Comparison of ENCODE assay signal across 19 cellular contexts in genomic region chrX:139202742-139203410, GRCh38.
DNase-seq lines count a peak whose midpoint lies in the region; ATAC-seq, FAIRE-seq and TF ChIP-seq lines count a peak whose summit lies in the region.
"Had no signal": no experiment of that assay in that cellular context is flagged by ENCODE, and none has a peak within 500 bp of the region (broad histone marks: within the 10 kb centered on the region; RNA-seq: fewer than 3 reads in every experiment).

No MANE protein-coding gene starts in this region.

- H3K27me3 Mint-ChIP-seq in astrocyte (ENCODE audit: low read depth, unreplicated experiment) = peaks cover 7% of the 10 kb centered on the region
- H3K27me3 Mint-ChIP-seq in activated CD8-positive, alpha-beta T cell treated with anti-CD3 and anti-CD28 coated beads for 36 hours = peaks cover 35% of the 10 kb centered on the region

- TF ChIP-seq CTCF in astrocyte (IDR thresholded peaks at IDR 0.05; ENCODE audit: insufficient read depth, low read depth, low read length) = no peak
- TF ChIP-seq CTCF in activated CD8-positive, alpha-beta T cell treated with anti-CD3 and anti-CD28 coated beads for 36 hours (IDR thresholded peaks at IDR 0.05) = no peak

- no peak for ATAC-seq in activated CD8-positive, alpha-beta T cell treated with anti-CD3 and anti-CD28 coated beads for 36 hours
- no peak for ATAC-seq in HG03378 (IDR thresholded peaks at IDR 0.05; ENCODE audit: unreplicated experiment)

- peak overlapping the region; percentile 60 for H3K4me2 ChIP-seq in astrocyte (ENCODE audit: low read length)

- no peaks in the 10 kb centered on the region for H3K36me3 Mint-ChIP-seq in astrocyte (ENCODE audit: low read depth, unreplicated experiment)
- H3K36me3 Mint-ChIP-seq in activated CD8-positive, alpha-beta T cell treated with anti-CD3 and anti-CD28 coated beads for 36 hours (ENCODE audit: low read depth) = no peaks in the 10 kb centered on the region

- H3K4me1 Mint-ChIP-seq in astrocyte (ENCODE audit: low read depth, unreplicated experiment) = no peaks in the 10 kb centered on the region
- H3K4me1 Mint-ChIP-seq in activated CD8-positive, alpha-beta T cell treated with anti-CD3 and anti-CD28 coated beads for 36 hours (ENCODE audit: low read depth) = no peaks in the 10 kb centered on the region

- POLR2A ChIA-PET in activated CD8-positive, alpha-beta T cell treated with anti-CD3 and anti-CD28 coated beads for 36 hours (lab: Charles Lee) = no interaction called here

- H3K4me3 ChIP-seq in astrocyte (ENCODE audit: insufficient read depth, low read depth, low read length) (peak overlapping the region; percentile 17), iPS-15b (ENCODE audit: low read depth, low read length) (peak overlapping the region; percentile 72), SJCRH30 (no peak overlapping the region)
- H3K4me3 ChIP-seq: lung, MG63 had no signal

- FAIRE-seq in astrocyte (lab: Jason Lieb, UNC) = no peak
- FAIRE-seq: bronchial epithelial cell, endothelial cell of umbilical vein, TTC549 had no signal

- DNase-seq in DMS53 treated with DMSO at 0.1 percent for 48 hours (lab: John Stamatoyannopoulos, UW; ENCODE audit: unreplicated experiment) (peak; percentile 15), astrocyte (ENCODE audit: low read depth) (no peak), retina (peak; percentile 74), SJCRH30 (no peak), NCI-H526 (lab: John Stamatoyannopoulos, UW) (no peak)
- DNase-seq in activated CD8-positive, alpha-beta T cell treated with anti-CD3 and anti-CD28 coated beads for 36 hours = no peak
- DNase-seq: activated naive CD4-positive, alpha-beta T cell; MG63; NCI-H2107; stimulated activated CD4-positive, alpha-beta T cell treated with anti-CD3 and anti-CD28 coated beads, Interleukin-1b, Interleukin-23, amount 100 ng/mL, for 48 hours had no signal

- no peaks in the 10 kb centered on the region for H3K79me2 ChIP-seq in astrocyte (ENCODE audit: insufficient read depth, low read length)

- H3K9ac ChIP-seq in astrocyte (ENCODE audit: low read length) (no peak overlapping the region), iPS-15b (ENCODE audit: low read depth, low read length) (no peak overlapping the region)

- no peaks in the 10 kb centered on the region for H3K9me3 Mint-ChIP-seq in astrocyte (ENCODE audit: unreplicated experiment)
- no peaks in the 10 kb centered on the region for H3K9me3 Mint-ChIP-seq in activated CD8-positive, alpha-beta T cell treated with anti-CD3 and anti-CD28 coated beads for 36 hours

- no peak overlapping the region for H3K27ac Mint-ChIP-seq in astrocyte (ENCODE audit: unreplicated experiment)
- no peak overlapping the region for H3K27ac Mint-ChIP-seq in activated CD8-positive, alpha-beta T cell treated with anti-CD3 and anti-CD28 coated beads for 36 hours

- CTCF ChIA-PET in activated CD8-positive, alpha-beta T cell treated with anti-CD3 and anti-CD28 coated beads for 36 hours (lab: Charles Lee) = no interaction called here

- H3K36me3 ChIP-seq in astrocyte (ENCODE audit: insufficient read depth, low read length) = no peaks in the 10 kb centered on the region
- H3K36me3 ChIP-seq in iPS-15b (ENCODE audit: control insufficient read depth, insufficient read depth, low read length) = no peaks in the 10 kb centered on the region
- no peaks in the 10 kb centered on the region for H3K36me3 ChIP-seq in SJCRH30
- H3K36me3 ChIP-seq: BLaER1 treated with 17β-estradiol and CSF1 and Interleukin-3, amounts not matched to agents 10 nM and 100 nM; heart left ventricle; MG63; ovary had no signal

- intact Hi-C loops in activated CD8-positive, alpha-beta T cell treated with anti-CD3 and anti-CD28 coated beads for 36 hours (cut with micrococcal nuclease) = no loop called here

- no peaks in the 10 kb centered on the region for H4K20me1 ChIP-seq in astrocyte (ENCODE audit: insufficient read depth, low read length)

- no peak overlapping the region for H3K4me3 Mint-ChIP-seq in astrocyte (ENCODE audit: unreplicated experiment)
- no peak overlapping the region for H3K4me3 Mint-ChIP-seq in activated CD8-positive, alpha-beta T cell treated with anti-CD3 and anti-CD28 coated beads for 36 hours

- H3K27ac ChIP-seq in astrocyte (ENCODE audit: low read depth, low read length) (no peak overlapping the region), SJCRH30 (no peak overlapping the region)
- H3K27ac ChIP-seq: heart left ventricle, ovary had no signal

- peaks cover 6% of the 10 kb centered on the region for H3K27me3 ChIP-seq in astrocyte (ENCODE audit: insufficient read depth, low read length)
- peaks cover 79% of the 10 kb centered on the region for H3K27me3 ChIP-seq in iPS-15b (ENCODE audit: control insufficient read depth, insufficient read depth, low read length)
- no peaks in the 10 kb centered on the region for H3K27me3 ChIP-seq in SJCRH30
- H3K27me3 ChIP-seq: MG63, ovary had no signal

- no peak overlapping the region for H2AFZ ChIP-seq in astrocyte (ENCODE audit: low read depth, low read length)

- H3K4me1 ChIP-seq in astrocyte (ENCODE audit: insufficient read depth, low read length) = peaks cover 10% of the 10 kb centered on the region
- peaks cover 9% of the 10 kb centered on the region for H3K4me1 ChIP-seq in iPS-15b (ENCODE audit: control insufficient read depth, insufficient read depth, low read length)
- peaks cover 8% of the 10 kb centered on the region; the same call in 1 of the 2 replicates for H3K4me1 ChIP-seq in SJCRH30
- H3K4me1 ChIP-seq: BLaER1 treated with 17β-estradiol and CSF1 and Interleukin-3, amounts not matched to agents 10 nM and 100 nM had no signal

- no peaks in the 10 kb centered on the region for H3K9me3 ChIP-seq in astrocyte (ENCODE audit: insufficient read depth, low read depth, low read length)
- H3K9me3 ChIP-seq in iPS-15b (ENCODE audit: control insufficient read depth, insufficient read depth, low read length) = no peaks in the 10 kb centered on the region
- no peaks in the 10 kb centered on the region for H3K9me3 ChIP-seq in SJCRH30 (replicated peaks)
- H3K9me3 ChIP-seq: MG63, ovary had no signal

Comparison
In these comparisons a context has a peak if more than half of its experiments do, and no peak if none do; other contexts are left out.
1. DNase-seq: peak in DMS53 treated with DMSO at 0.1 percent for 48 hours (single experiment) and retina (single experiment); none in astrocyte (single experiment), activated CD8-positive, alpha-beta T cell treated with anti-CD3 and anti-CD28 coated beads for 36 hours (single experiment), SJCRH30 (0 of 2) and NCI-H526 (0 of 2).